10 cellular contexts compared by ENCODE assay signal in genomic region chr17:79340771-79341528, GRCh38.
DNase-seq lines count a peak whose midpoint lies in the region; ATAC-seq, FAIRE-seq and TF ChIP-seq lines count a peak whose summit lies in the region.
"Had no signal": no experiment of that assay in that cellular context is flagged by ENCODE, and none has a peak within 500 bp of the region (broad histone marks: within the 10 kb centered on the region; RNA-seq: fewer than 3 reads in every experiment).

No MANE protein-coding gene starts in this region.

- no peak for TF ChIP-seq POLR2A in body of pancreas (IDR thresholded peaks at IDR 0.05)

- peaks cover 21% of the 10 kb centered on the region for H3K27me3 Mint-ChIP-seq in stimulated activated naive CD8-positive, alpha-beta T cell treated with anti-CD3 and anti-CD28 coated beads, Interleukin-15, Interleukin-2, amounts not matched to agents 100 ng/mL and 50 ng/mL, for 24 hours

- TF ChIP-seq CTCF in body of pancreas (IDR thresholded peaks at IDR 0.05) = no peak

- H3K36me3 Mint-ChIP-seq in stimulated activated naive CD8-positive, alpha-beta T cell treated with anti-CD3 and anti-CD28 coated beads, Interleukin-15, Interleukin-2, amounts not matched to agents 100 ng/mL and 50 ng/mL, for 24 hours (ENCODE audit: low read depth) = no peaks in the 10 kb centered on the region

- peak; percentile 95 for FAIRE-seq in GM19239 (lab: Jason Lieb, UNC)

- WGBS in body of pancreas, 2 donors = 58 to 63% methylated on average over 10 of the region's 10 CpGs

- H3K9me3 ChIP-seq in body of pancreas = no peaks in the 10 kb centered on the region

- H3K4me3 ChIP-seq in body of pancreas = no peak overlapping the region

- intact Hi-C loops in body of pancreas (cut with DNase I) = no loop called here

- no peaks in the 10 kb centered on the region for H3K36me3 ChIP-seq in body of pancreas (replicated peaks in 1 of 2; ENCODE audit: insufficient read depth in 1 of 2, low read depth in 2 of 2)
- H3K36me3 ChIP-seq: WERI-Rb-1 had no signal

- no peaks in the 10 kb centered on the region for H3K9me3 Mint-ChIP-seq in stimulated activated naive CD8-positive, alpha-beta T cell treated with anti-CD3 and anti-CD28 coated beads, Interleukin-15, Interleukin-2, amounts not matched to agents 100 ng/mL and 50 ng/mL, for 24 hours

- H3K4me3 Mint-ChIP-seq in stimulated activated naive CD8-positive, alpha-beta T cell treated with anti-CD3 and anti-CD28 coated beads, Interleukin-15, Interleukin-2, amounts not matched to agents 100 ng/mL and 50 ng/mL, for 24 hours = peak overlapping the region; percentile 57

- peak overlapping the region; percentile 10 for H3K27ac Mint-ChIP-seq in stimulated activated naive CD8-positive, alpha-beta T cell treated with anti-CD3 and anti-CD28 coated beads, Interleukin-15, Interleukin-2, amounts not matched to agents 100 ng/mL and 50 ng/mL, for 24 hours

- no peaks in the 10 kb centered on the region for H3K27me3 ChIP-seq in body of pancreas

- DNase-seq in GM19239 (ENCODE audit: insufficient read length, low spot score) (peak; percentile 69), MV-4-11 (lab: John Stamatoyannopoulos, UW) (peak; percentile 59), OCI-M1 (lab: John Stamatoyannopoulos, UW) (no peak), body of pancreas (no peak), iPS-NIHi11 (ENCODE audit: low spot score) (no peak)
- DNase-seq: amniotic stem cell; stimulated activated CD4-positive, alpha-beta T cell treated with anti-CD3 and anti-CD28 coated beads, Interleukin-2, amount 100 ng/mL, for 48 hours; WERI-Rb-1 had no signal

- ATAC-seq in HG02759 (IDR thresholded peaks at IDR 0.05; ENCODE audit: unreplicated experiment) (peak; percentile 74), body of pancreas (no peak)

- peaks cover 7% of the 10 kb centered on the region for H3K4me1 Mint-ChIP-seq in stimulated activated naive CD8-positive, alpha-beta T cell treated with anti-CD3 and anti-CD28 coated beads, Interleukin-15, Interleukin-2, amounts not matched to agents 100 ng/mL and 50 ng/mL, for 24 hours (ENCODE audit: low read depth)

- H3K27ac ChIP-seq in body of pancreas = no peak overlapping the region
- H3K27ac ChIP-seq: WERI-Rb-1 had no signal

- H3K4me1 ChIP-seq in body of pancreas = no peaks in the 10 kb centered on the region

Comparison
In these comparisons a context has a peak if more than half of its experiments do, and no peak if none do; other contexts are left out.
1. DNase-seq: peak in GM19239 (single experiment) and MV-4-11 (single experiment); none in OCI-M1 (single experiment), body of pancreas (0 of 4) and iPS-NIHi11 (single experiment).